Comparison of ENCODE assay signal across 33 cellular contexts in the genomic region with DNA sequence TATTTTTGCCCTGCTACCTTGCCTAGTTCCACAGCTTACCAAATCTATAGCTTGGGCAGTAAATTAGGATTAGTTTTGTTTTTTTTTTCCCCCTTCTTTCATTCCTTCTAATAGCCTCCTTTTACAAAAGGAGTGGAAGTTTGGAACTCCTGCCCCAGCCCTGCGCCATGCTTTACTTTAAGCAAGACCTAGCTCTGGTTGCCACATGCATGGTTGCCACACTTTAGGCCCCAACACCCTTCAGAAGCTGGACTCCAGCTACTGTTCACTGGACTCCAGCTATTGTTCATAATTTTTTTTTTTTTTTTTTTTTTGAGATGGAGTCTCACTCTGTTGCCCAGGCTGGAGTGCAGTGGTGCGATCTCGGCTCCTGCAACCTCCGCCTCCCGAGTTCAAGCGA.
"Had no signal": no experiment of that assay in that cellular context is flagged by ENCODE, and none has a peak within 500 bp of the region (broad histone marks: within the 10 kb centered on the region; RNA-seq: fewer than 3 reads in every experiment).

No MANE protein-coding gene starts in this region.

- H3K4me3 Mint-ChIP-seq: activated CD4-positive, alpha-beta memory T cell treated with anti-CD3 and anti-CD28 coated beads for 36 hours; activated CD4-positive, alpha-beta T cell treated with anti-CD3 and anti-CD28 coated beads, Interleukin-2, amount 10 ng/mL, durations not matched to agents 24 days and 14 days; activated naive CD4-positive, alpha-beta T cell treated with anti-CD3 and anti-CD28 coated beads, Interleukin-2, amount 10 ng/mL, durations not matched to agents 7 days and 5 days; activated naive CD8-positive, alpha-beta T cell treated with anti-CD3 and anti-CD28 coated beads, Interleukin-2, amount 10 ng/mL, durations not matched to agents 7 days and 5 days; brain; stimulated activated naive B cell treated with anti-CD40 and anti-IgM and Interleukin-4, amounts not matched to agents 10 μg/mL and 1 μg/mL and 100 μg/mL, for 72 hours had no signal

- H3K27ac Mint-ChIP-seq: activated CD4-positive, alpha-beta memory T cell treated with anti-CD3 and anti-CD28 coated beads for 36 hours; activated CD4-positive, alpha-beta T cell treated with anti-CD3 and anti-CD28 coated beads, Interleukin-2, amount 10 ng/mL, durations not matched to agents 24 days and 14 days; activated naive CD4-positive, alpha-beta T cell treated with anti-CD3 and anti-CD28 coated beads, Interleukin-2, amount 10 ng/mL, durations not matched to agents 7 days and 5 days; brain; stimulated activated naive B cell treated with anti-CD40 and anti-IgM and Interleukin-4, amounts not matched to agents 10 μg/mL and 1 μg/mL and 100 μg/mL, for 72 hours had no signal

- H3K36me3 ChIP-seq: ascending aorta, cardiac muscle cell, colonic mucosa, gastrocnemius medialis, stomach, thyroid gland, upper lobe of left lung, vagina had no signal

- H3K27ac ChIP-seq: ascending aorta, cardiac muscle cell, colonic mucosa, epithelial cell of prostate, gastrocnemius medialis, hepatocyte, parathyroid adenoma, psoas muscle, stomach, thyroid gland, upper lobe of left lung, vagina had no signal

- H3K4me1 ChIP-seq: ascending aorta, colonic mucosa, gastrocnemius medialis, parathyroid adenoma, psoas muscle, stomach, thyroid gland, upper lobe of left lung, vagina had no signal

- ATAC-seq: gastrocnemius medialis; left ventricle myocardium superior; psoas muscle; stimulated activated naive B cell treated with anti-CD40 and anti-IgM and Interleukin-4, amounts not matched to agents 10 μg/mL and 1 μg/mL and 100 μg/mL, for 72 hours had no signal

- H3K27me3 ChIP-seq: ascending aorta, cardiac muscle cell, colonic mucosa, gastrocnemius medialis, hepatocyte, stomach, thyroid gland, upper lobe of left lung, vagina had no signal

- H3K4me3 ChIP-seq: ascending aorta, cardiac muscle cell, colonic mucosa, gastrocnemius medialis, hepatocyte, psoas muscle, smooth muscle cell, stomach, thyroid gland, upper lobe of left lung, vagina had no signal

- H3K36me3 Mint-ChIP-seq: activated CD4-positive, alpha-beta memory T cell treated with anti-CD3 and anti-CD28 coated beads for 36 hours; activated naive CD4-positive, alpha-beta T cell treated with anti-CD3 and anti-CD28 coated beads, Interleukin-2, amount 10 ng/mL, durations not matched to agents 7 days and 5 days; activated naive CD8-positive, alpha-beta T cell treated with anti-CD3 and anti-CD28 coated beads, Interleukin-2, amount 10 ng/mL, durations not matched to agents 7 days and 5 days; brain; naive B cell; stimulated activated naive B cell treated with anti-CD40 and anti-IgM and Interleukin-4, amounts not matched to agents 10 μg/mL and 1 μg/mL and 100 μg/mL, for 72 hours had no signal

- H3K9me3 ChIP-seq: ascending aorta, colonic mucosa, gastrocnemius medialis, psoas muscle, stomach, thyroid gland, upper lobe of left lung, vagina had no signal

- H3K4me1 Mint-ChIP-seq: brain had no signal

- DNase-seq: activated CD4-positive, alpha-beta memory T cell treated with anti-CD3 and anti-CD28 coated beads for 36 hours; activated CD4-positive, alpha-beta T cell treated with anti-CD3 and anti-CD28 coated beads, Interleukin-2, amount 10 ng/mL, durations not matched to agents 24 days and 14 days; activated CD4-positive, CD25-positive, alpha-beta regulatory T cell treated with anti-CD3 and anti-CD28 coated beads, Interleukin-2, amount 50 U/mL, for 72 hours; activated CD8-positive, alpha-beta memory T cell treated with anti-CD3 and anti-CD28 coated beads, Interleukin-2, amount 50 U/mL, for 4 hours; activated gamma-delta T cell; activated naive CD4-positive, alpha-beta T cell treated with anti-CD3 and anti-CD28 coated beads, Interleukin-2, amount 10 ng/mL, durations not matched to agents 7 days and 5 days; activated naive CD8-positive, alpha-beta T cell treated with anti-CD3 and anti-CD28 coated beads, Interleukin-2, amount 10 ng/mL, durations not matched to agents 7 days and 5 days; activated T-cell treated with anti-CD3 and anti-CD28 coated beads, Interleukin-2, amount 50 U/mL, for 1 hour; cerebellar nuclear complex; colonic mucosa; effector CD8-positive, alpha-beta T cell; gastrocnemius medialis; islet precursor cell; left ventricle myocardium superior; naive B cell; nucleus accumbens; psoas muscle; stimulated activated CD4-positive, alpha-beta T cell treated with anti-CD3 and anti-CD28 coated beads, Interleukin-1b, Interleukin-23, amount 100 ng/mL, for 48 hours; stimulated activated CD4-positive, alpha-beta T cell treated with anti-CD3 and anti-CD28 coated beads, Interleukin-4, amount 100 ng/mL, for 4 hours; stimulated activated CD8-positive, alpha-beta memory T cell treated with anti-CD3 and anti-CD28 coated beads, Interleukin-4, amount 100 ng/mL, for 48 hours; stimulated activated naive B cell treated with anti-CD40 and anti-IgM and Interleukin-4, amounts not matched to agents 10 μg/mL and 1 μg/mL and 100 μg/mL, for 72 hours; stomach; T1000; thyroid gland; upper lobe of left lung had no signal

- H3K27me3 Mint-ChIP-seq: activated CD4-positive, alpha-beta memory T cell treated with anti-CD3 and anti-CD28 coated beads for 36 hours; activated naive CD4-positive, alpha-beta T cell treated with anti-CD3 and anti-CD28 coated beads, Interleukin-2, amount 10 ng/mL, durations not matched to agents 7 days and 5 days; activated naive CD8-positive, alpha-beta T cell treated with anti-CD3 and anti-CD28 coated beads, Interleukin-2, amount 10 ng/mL, durations not matched to agents 7 days and 5 days; naive B cell; stimulated activated naive B cell treated with anti-CD40 and anti-IgM and Interleukin-4, amounts not matched to agents 10 μg/mL and 1 μg/mL and 100 μg/mL, for 72 hours had no signal

- H3K9me3 Mint-ChIP-seq: activated CD4-positive, alpha-beta memory T cell treated with anti-CD3 and anti-CD28 coated beads for 36 hours; activated naive CD4-positive, alpha-beta T cell treated with anti-CD3 and anti-CD28 coated beads, Interleukin-2, amount 10 ng/mL, durations not matched to agents 7 days and 5 days; activated naive CD8-positive, alpha-beta T cell treated with anti-CD3 and anti-CD28 coated beads, Interleukin-2, amount 10 ng/mL, durations not matched to agents 7 days and 5 days; naive B cell; stimulated activated naive B cell treated with anti-CD40 and anti-IgM and Interleukin-4, amounts not matched to agents 10 μg/mL and 1 μg/mL and 100 μg/mL, for 72 hours had no signal
